Comparison of ENCODE assay signal across 27 cellular contexts in genomic region chr1:219126267-219126862, GRCh38. TPM values are rescaled to one million over a fixed set of nuclear protein-coding genes. Genes with fewer than 3 reads are reported as not detected.
DNase-seq lines count a peak whose midpoint lies in the region; ATAC-seq and TF ChIP-seq lines count a peak whose summit lies in the region.
"Had no signal": no experiment of that assay in that cellular context is flagged by ENCODE, and none has a peak within 500 bp of the region (broad histone marks: within the 10 kb centered on the region; RNA-seq: fewer than 3 reads in every experiment).

No MANE protein-coding gene starts in this region.

- no peak for ATAC-seq in GM21423 (IDR thresholded peaks at IDR 0.05; ENCODE audit: unreplicated experiment)
- ATAC-seq in HG02852 (IDR thresholded peaks at IDR 0.05; ENCODE audit: unreplicated experiment) = no peak
- no peak for ATAC-seq in GM21528 (IDR thresholded peaks at IDR 0.05; ENCODE audit: low FRiP score, unreplicated experiment)
- ATAC-seq: left colon; stimulated activated naive B cell treated with anti-CD40 and anti-IgM and Interleukin-4, amounts not matched to agents 10 μg/mL and 1 μg/mL and 100 μg/mL, for 72 hours; T-helper 17 cell had no signal

- TF ChIP-seq POLR2A in vagina (IDR thresholded peaks at IDR 0.05) = no peak

- H3K4me3 ChIP-seq in LNCaP clone FGC (ENCODE audit: low read depth, low read length) = no peak overlapping the region
- H3K4me3 ChIP-seq in coronary artery = no peak overlapping the region
- H3K4me3 ChIP-seq in left ventricle myocardium inferior = no peak overlapping the region
- no peak overlapping the region for H3K4me3 ChIP-seq in vagina
- H3K4me3 ChIP-seq: colonic mucosa, esophagus squamous epithelium, SK-N-MC, thyroid gland had no signal

- intact Hi-C loops in left ventricle myocardium inferior (cut with micrococcal nuclease) (no loop called here), vagina (cut with DNase I) (no loop called here)

- H3K27me3 ChIP-seq in left ventricle myocardium inferior (ENCODE audit: low read depth) (no peaks in the 10 kb centered on the region), vagina (no peaks in the 10 kb centered on the region)
- H3K27me3 ChIP-seq: brain microvascular endothelial cell, colonic mucosa, esophagus squamous epithelium, thyroid gland had no signal

- H3K27ac ChIP-seq in coronary artery (peak overlapping the region; percentile 48 to 51), left ventricle myocardium inferior (replicated peaks) (peak overlapping the region; percentile 37), vagina (peak overlapping the region; percentile 10)
- H3K27ac ChIP-seq: brain microvascular endothelial cell, colonic mucosa, esophagus squamous epithelium, SK-N-MC, thyroid gland had no signal

- TF ChIP-seq CTCF in LNCaP clone FGC (IDR thresholded peaks at IDR 0.05; ENCODE audit: control insufficient read depth, extremely low read depth, insufficient read depth) (no peak), coronary artery (IDR thresholded peaks at IDR 0.05) (no peak), left ventricle myocardium inferior (IDR thresholded peaks at IDR 0.05; ENCODE audit: borderline replicate concordance) (no peak), vagina (IDR thresholded peaks at IDR 0.05) (no peak)

- H3K36me3 ChIP-seq in left ventricle myocardium inferior (no peaks in the 10 kb centered on the region), vagina (no peaks in the 10 kb centered on the region)
- H3K36me3 ChIP-seq: brain microvascular endothelial cell, colonic mucosa, esophagus squamous epithelium, thyroid gland had no signal

- peak; percentile 32 for DNase-seq in LNCaP clone FGC (ENCODE audit: low read depth)
- no peak for DNase-seq in coronary artery (ENCODE audit: low spot score)
- DNase-seq in left ventricle myocardium inferior = no peak
- DNase-seq in vagina (ENCODE audit: extremely low spot score in 2 of 2) = no peak
- DNase-seq: activated CD8-positive, alpha-beta memory T cell treated with anti-CD3 and anti-CD28 coated beads for 24 hours; activated gamma-delta T cell; activated T-cell treated with anti-CD3 and anti-CD28 coated beads, Interleukin-2, amount 50 U/mL, for 1 hour; AML-193; brain microvascular endothelial cell; colonic mucosa; DMS53; endodermal cell; esophagus squamous epithelium; GF-D8; left colon; mesenchymal stem cell; NCI-H1694; NCI-H526; nucleus accumbens; stimulated activated CD4-positive, alpha-beta T cell treated with anti-CD3 and anti-CD28 coated beads, Interleukin-4, amount 100 ng/mL, for 1 hour; stimulated activated naive B cell treated with anti-CD40 and anti-IgM and Interleukin-4, amounts not matched to agents 10 μg/mL and 1 μg/mL and 100 μg/mL, for 72 hours; T-helper 17 cell; thyroid gland had no signal

- H3K9me3 ChIP-seq in left ventricle myocardium inferior (replicated peaks) (no peaks in the 10 kb centered on the region), vagina (no peaks in the 10 kb centered on the region)
- H3K9me3 ChIP-seq: colonic mucosa, esophagus squamous epithelium, thyroid gland had no signal

- H3K4me1 ChIP-seq in left ventricle myocardium inferior (peaks cover 29% of the 10 kb centered on the region), vagina (peaks cover 32% of the 10 kb centered on the region)
- H3K4me1 ChIP-seq: colonic mucosa, thyroid gland had no signal

RNA-seq across cellular contexts. Expression of gene LYPLAL1, which starts 47.3 kb away (rescaled TPM):
- total RNA-seq in left ventricle myocardium inferior = 85.8 TPM
- 14.0 TPM for total RNA-seq in vagina
